Comparison of ENCODE assay signal across 10 cellular contexts in the genomic region with DNA sequence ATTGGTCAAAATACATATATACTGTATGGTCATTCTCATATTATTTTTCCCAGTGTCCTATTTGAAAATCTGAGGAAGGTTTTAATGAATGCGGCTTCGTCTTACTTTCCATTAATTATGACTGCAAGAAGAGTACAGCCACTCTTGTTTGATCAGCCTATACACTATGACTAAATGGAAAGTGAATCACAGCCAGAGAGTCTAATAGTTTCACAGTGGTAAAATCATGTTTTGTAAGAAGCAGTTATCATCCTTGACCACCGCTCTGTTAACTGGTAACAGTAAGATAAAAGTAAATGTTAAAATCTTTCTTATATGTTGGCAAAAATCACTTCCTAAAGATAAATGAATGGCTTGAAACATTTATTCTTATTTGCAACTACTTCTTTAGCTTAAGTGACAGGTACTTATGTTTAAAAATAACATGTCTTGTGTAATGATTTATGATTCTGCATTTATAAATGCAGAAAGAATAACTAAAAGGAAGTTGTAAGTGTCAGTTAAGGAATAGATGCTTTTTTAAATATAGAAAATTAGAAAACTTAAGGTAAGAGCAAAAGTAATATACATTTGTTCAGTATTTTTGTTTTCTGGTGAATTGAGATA. TPM values are rescaled to one million over a fixed set of nuclear protein-coding genes. Genes with fewer than 3 reads are reported as not detected.
A peak's percentile ranks its signal among the peaks of the same experiment; 100 is the strongest.
DNase-seq lines count a peak whose midpoint lies in the region; ATAC-seq and TF ChIP-seq lines count a peak whose summit lies in the region.
"Had no signal": no experiment of that assay in that cellular context is flagged by ENCODE, and none has a peak within 500 bp of the region (broad histone marks: within the 10 kb centered on the region; RNA-seq: fewer than 3 reads in every experiment).

No MANE protein-coding gene starts in this region.

- H3K9ac ChIP-seq in fibroblast of lung (ENCODE audit: insufficient read depth, low read length) = no peak overlapping the region

- H3K27me3 ChIP-seq in fibroblast of lung (ENCODE audit: control insufficient read depth, insufficient read depth, low read length) (no peaks in the 10 kb centered on the region), right atrium auricular region (no peaks in the 10 kb centered on the region), ascending aorta (no peaks in the 10 kb centered on the region)

- H3K4me1 ChIP-seq in fibroblast of lung (ENCODE audit: control insufficient read depth, extremely low read depth, insufficient read depth, low read length) (peaks cover 8% of the 10 kb centered on the region), right atrium auricular region (peaks cover 0 to 3% of the 10 kb centered on the region in 2 donors), ascending aorta (peaks cover 0 to 5% of the 10 kb centered on the region in 2 donors)

- no peak overlapping the region for H2AFZ ChIP-seq in fibroblast of lung (ENCODE audit: low read length)

- H3K36me3 ChIP-seq in fibroblast of lung (ENCODE audit: control insufficient read depth, insufficient read depth, low read length) (no peaks in the 10 kb centered on the region), right atrium auricular region (no peaks in the 10 kb centered on the region), ascending aorta (no peaks in the 10 kb centered on the region)

- intact Hi-C loops in ascending aorta (cut with DNase I) = no loop called here

- DNase-seq in Daoy (ENCODE audit: low read depth) = peak; percentile 37
- DNase-seq in M059J (ENCODE audit: low read depth) = peak; percentile 80
- peak; percentile 59 to 93 for DNase-seq in fibroblast of lung (ENCODE audit: low read depth in 2 of 2)
- DNase-seq in right atrium auricular region (ENCODE audit: low spot score) = no peak
- no peak for DNase-seq in stimulated activated CD4-positive, alpha-beta T cell treated with anti-CD3 and anti-CD28 coated beads, Interleukin-4, amount 100 ng/mL, for 4 hours
- no peak for DNase-seq in ascending aorta (ENCODE audit: low spot score in 2 of 2)
- no peak for DNase-seq in NCI-H2081 treated with DMSO at 0.1 percent for 48 hours (lab: John Stamatoyannopoulos, UW)
- DNase-seq: midbrain had no signal

- TF ChIP-seq CTCF in fibroblast of lung (conservative IDR thresholded peaks at IDR 0.05 in 1 of 2, IDR thresholded peaks at IDR 0.05 in 1 of 2; ENCODE audit: low read depth in 1 of 2, low read length in 2 of 2) (no peak), right atrium auricular region (IDR thresholded peaks at IDR 0.05) (no peak), ascending aorta (IDR thresholded peaks at IDR 0.05) (no peak)

- no peaks in the 10 kb centered on the region for H3K9me3 ChIP-seq in fibroblast of lung (ENCODE audit: control insufficient read depth, insufficient read depth, low read depth, low read length)
- no peaks in the 10 kb centered on the region for H3K9me3 ChIP-seq in right atrium auricular region
- no peaks in the 10 kb centered on the region for H3K9me3 ChIP-seq in ascending aorta

- peaks cover 1% of the 10 kb centered on the region for H3K79me2 ChIP-seq in fibroblast of lung (ENCODE audit: control insufficient read depth, insufficient read depth, low read length)

- peak; percentile 45 for ATAC-seq in GM21447 (IDR thresholded peaks at IDR 0.05; ENCODE audit: unreplicated experiment)
- ATAC-seq: HepG2 had no signal

- H4K20me1 ChIP-seq in fibroblast of lung (ENCODE audit: control insufficient read depth, extremely low read depth, insufficient read depth, low read length) = no peaks in the 10 kb centered on the region

- peak overlapping the region; percentile 72 for H3K4me2 ChIP-seq in fibroblast of lung (ENCODE audit: extremely low read depth, insufficient read depth, low read length)

- no peak overlapping the region for H3K4me3 ChIP-seq in fibroblast of lung (replicated peaks in 1 of 4; ENCODE audit: control extremely low read depth in 1 of 4, insufficient read depth in 1 of 4, low read depth in 3 of 4, low read length in 4 of 4)
- no peak overlapping the region for H3K4me3 ChIP-seq in right atrium auricular region
- no peak overlapping the region for H3K4me3 ChIP-seq in ascending aorta

- no peak overlapping the region for H3K27ac ChIP-seq in fibroblast of lung (ENCODE audit: insufficient read depth, low read length)
- no peak overlapping the region for H3K27ac ChIP-seq in right atrium auricular region
- peak overlapping the region in 1 of 2 donors; percentile 4 for H3K27ac ChIP-seq in ascending aorta

RNA-seq across cellular contexts. Expression of a gene that starts 13.3 kb away (rescaled TPM):
- total RNA-seq in Daoy (2014; rRNA removed; shearing (Covaris generic)) = 21.3 and 21.9 TPM in 2 replicates
- total RNA-seq in M059J (2014; rRNA removed; shearing (Covaris generic)) = 23.8 and 37.6 TPM in 2 replicates
- total RNA-seq in fibroblast of lung = 25.4 and 45.4 TPM in 2 replicates
- polyA plus RNA-seq in fibroblast of lung = 26.7 and 40.4 TPM in 2 replicates
- 18.5 and 25.0 TPM in 2 replicates for polyA plus RNA-seq in fibroblast of lung (2012)
- polyA minus RNA-seq in fibroblast of lung (ENCODE audit: low replicate concordance) = 8.4 and 17.8 TPM in 2 replicates
- 1 to 10 TPM; 5.4 to 6.5 TPM for total RNA-seq in right atrium auricular region
- 8.2 TPM for total RNA-seq in ascending aorta

Comparison
In these comparisons a context has a peak if more than half of its experiments do, and no peak if none do; other contexts are left out.
1. DNase-seq: peak in Daoy (single experiment), M059J (single experiment) and fibroblast of lung (2 of 2); none in right atrium auricular region (single experiment), stimulated activated CD4-positive, alpha-beta T cell treated with anti-CD3 and anti-CD28 coated beads, Interleukin-4, amount 100 ng/mL, for 4 hours (0 of 2), ascending aorta (0 of 2) and NCI-H2081 treated with DMSO at 0.1 percent for 48 hours (single experiment).